Comparison of ENCODE assay signal across 1 cellular context in the genomic region with DNA sequence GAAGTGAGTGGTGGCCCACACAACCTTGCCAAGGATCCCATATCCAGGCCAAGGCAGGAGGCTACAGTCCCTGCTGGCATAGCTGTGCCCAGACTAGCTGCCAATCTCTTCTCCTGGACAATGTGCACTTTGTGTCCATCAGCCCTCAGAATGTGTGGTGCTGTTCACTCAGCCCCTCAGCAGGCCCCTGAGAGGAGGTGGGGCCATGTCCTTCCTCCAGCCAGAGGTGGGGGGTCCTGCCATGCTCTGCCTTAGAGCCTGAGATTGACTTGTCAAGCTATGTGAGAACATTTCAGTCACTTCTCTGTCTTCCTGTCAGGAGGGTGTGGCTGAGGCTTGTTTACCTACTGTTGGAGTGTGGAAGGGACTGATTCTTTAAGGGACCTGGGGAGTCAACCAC.
TF ChIP-seq lines count a peak whose summit lies in the region.

No MANE protein-coding gene starts in this region.

TF ChIP-seq in H1, 55 proteins besides CTCF, POLR2A, EP300 and RAD21:
- TF ChIP-seq RNF2 (IDR thresholded peaks at IDR 0.05; ENCODE audit: borderline replicate concordance, low read depth, low read length, missing control alignments, poor library complexity, severe bottlenecking) (no peak), EGR1 (IDR thresholded peaks at IDR 0.05; ENCODE audit: borderline replicate concordance, low read depth, low read length) (no peak), NANOG (IDR thresholded peaks at IDR 0.05; ENCODE audit: insufficient read depth, low read depth, low read length, poor library complexity, severe bottlenecking) (no peak), JUN (IDR thresholded peaks at IDR 0.05; ENCODE audit: low read depth, low read length) (no peak), SAP30 (IDR thresholded peaks at IDR 0.05; ENCODE audit: insufficient read depth, insufficient replicate concordance, low read length) (no peak), CBX8 (IDR thresholded peaks at IDR 0.05; ENCODE audit: borderline replicate concordance, low read depth, low read length) (no peak), CBX5 (IDR thresholded peaks at IDR 0.05; ENCODE audit: low read depth, low read length) (no peak), CREB1 (IDR thresholded peaks at IDR 0.05) (no peak), KDM4A (IDR thresholded peaks at IDR 0.05; ENCODE audit: low read depth, low read length, severe bottlenecking) (no peak), GABPA (IDR thresholded peaks at IDR 0.05; ENCODE audit: borderline replicate concordance, insufficient read depth, low read length) (no peak)
- TF ChIP-seq, protein P1, sequence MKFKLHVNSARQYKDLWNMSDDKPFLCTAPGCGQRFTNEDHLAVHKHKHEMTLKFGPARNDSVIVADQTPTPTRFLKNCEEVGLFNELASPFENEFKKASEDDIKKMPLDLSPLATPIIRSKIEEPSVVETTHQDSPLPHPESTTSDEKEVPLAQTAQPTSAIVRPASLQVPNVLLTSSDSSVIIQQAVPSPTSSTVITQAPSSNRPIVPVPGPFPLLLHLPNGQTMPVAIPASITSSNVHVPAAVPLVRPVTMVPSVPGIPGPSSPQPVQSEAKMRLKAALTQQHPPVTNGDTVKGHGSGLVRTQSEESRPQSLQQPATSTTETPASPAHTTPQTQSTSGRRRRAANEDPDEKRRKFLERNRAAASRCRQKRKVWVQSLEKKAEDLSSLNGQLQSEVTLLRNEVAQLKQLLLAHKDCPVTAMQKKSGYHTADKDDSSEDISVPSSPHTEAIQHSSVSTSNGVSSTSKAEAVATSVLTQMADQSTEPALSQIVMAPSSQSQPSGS (IDR thresholded peaks at IDR 0.05; ENCODE audit: low read length): no peak
- TF ChIP-seq, protein P2, sequence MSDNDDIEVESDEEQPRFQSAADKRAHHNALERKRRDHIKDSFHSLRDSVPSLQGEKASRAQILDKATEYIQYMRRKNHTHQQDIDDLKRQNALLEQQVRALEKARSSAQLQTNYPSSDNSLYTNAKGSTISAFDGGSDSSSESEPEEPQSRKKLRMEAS (IDR thresholded peaks at IDR 0.05): no peak
